In genomic region chr3:42229942-42230688, GRCh38 we compare ENCODE assay signal across 8 cellular contexts. TPM values are rescaled to one million over a fixed set of nuclear protein-coding genes. Genes with fewer than 3 reads are reported as not detected.
DNase-seq lines count a peak whose midpoint lies in the region; ATAC-seq and TF ChIP-seq lines count a peak whose summit lies in the region.

No MANE protein-coding gene starts in this region.

- ATAC-seq in GM21381 (IDR thresholded peaks at IDR 0.05; ENCODE audit: unreplicated experiment) (no peak), omental fat pad (ENCODE audit: low FRiP score) (no peak)

- no peaks in the 10 kb centered on the region for H3K36me3 ChIP-seq in breast epithelium

- intact Hi-C loops in MCF 10A (cut with micrococcal nuclease) (loop anchor here (1.0 to 2.0 kb wide), 3 partner anchors 213 to 317 kb away; no protein-coding TSS in a partner anchor), breast epithelium (cut with DNase I; ENCODE audit: low total_unique reads) (loop anchor here (5.0 kb wide), 1 partner anchor 323 kb away; no protein-coding TSS in a partner anchor)
- intact Hi-C loops in activated T-helper 1 cell treated with anti-CD3 and anti-CD28 coated beads, Interleukin-12 subunit alpha, Interleukin-12 subunit beta, Interleukin-2, Interleukin-4 antibody, amounts not matched to agents 30 ng/mL and 10 ng/mL and 1 ng/mL, durations not matched to agents 14 hours and 24 hours and 36 hours (cut with micrococcal nuclease): loop anchor here (1.0 kb wide), 1 partner anchor 213 kb away; no protein-coding TSS in a partner anchor

- no peaks in the 10 kb centered on the region for H3K9me3 Mint-ChIP-seq in MCF 10A (ENCODE audit: unreplicated experiment)
- H3K9me3 Mint-ChIP-seq in nephron progenitor cell: no peaks in the 10 kb centered on the region
- H3K9me3 Mint-ChIP-seq in activated T-helper 1 cell treated with anti-CD3 and anti-CD28 coated beads, Interleukin-12 subunit alpha, Interleukin-12 subunit beta, Interleukin-2, Interleukin-4 antibody, amounts not matched to agents 30 ng/mL and 10 ng/mL and 1 ng/mL, durations not matched to agents 14 hours and 24 hours and 36 hours: no peaks in the 10 kb centered on the region

- no peak for TF ChIP-seq POLR2A in breast epithelium (IDR thresholded peaks at IDR 0.05)

- H3K4me1 Mint-ChIP-seq in MCF 10A (ENCODE audit: insufficient read depth, unreplicated experiment) (peaks cover 5% of the 10 kb centered on the region), nephron progenitor cell (peaks cover 7% of the 10 kb centered on the region)
- no peaks in the 10 kb centered on the region for H3K4me1 Mint-ChIP-seq in activated T-helper 1 cell treated with anti-CD3 and anti-CD28 coated beads, Interleukin-12 subunit alpha, Interleukin-12 subunit beta, Interleukin-2, Interleukin-4 antibody, amounts not matched to agents 30 ng/mL and 10 ng/mL and 1 ng/mL, durations not matched to agents 14 hours and 24 hours and 36 hours (ENCODE audit: low read depth)

- POLR2A ChIA-PET in MCF 10A (lab: Yijun Ruan, JAX): interaction anchor here (0.8 kb wide), 1 partner anchor 211 kb away, joined by 3 read pairs; no protein-coding TSS in a partner anchor

- peaks cover 13% of the 10 kb centered on the region for H3K27me3 Mint-ChIP-seq in MCF 10A (ENCODE audit: insufficient read depth, unreplicated experiment)
- peaks cover 4% of the 10 kb centered on the region for H3K27me3 Mint-ChIP-seq in nephron progenitor cell (ENCODE audit: low read depth, poor library complexity)
- peaks cover 6% of the 10 kb centered on the region for H3K27me3 Mint-ChIP-seq in activated T-helper 1 cell treated with anti-CD3 and anti-CD28 coated beads, Interleukin-12 subunit alpha, Interleukin-12 subunit beta, Interleukin-2, Interleukin-4 antibody, amounts not matched to agents 30 ng/mL and 10 ng/mL and 1 ng/mL, durations not matched to agents 14 hours and 24 hours and 36 hours (ENCODE audit: insufficient read depth)

- H3K4me3 ChIP-seq in breast epithelium: peak overlapping the region in 1 of 3 donors; percentile 43

- H3K4me3 Mint-ChIP-seq in MCF 10A (ENCODE audit: unreplicated experiment) (no peak overlapping the region), nephron progenitor cell (no peak overlapping the region)
- H3K4me3 Mint-ChIP-seq in activated T-helper 1 cell treated with anti-CD3 and anti-CD28 coated beads, Interleukin-12 subunit alpha, Interleukin-12 subunit beta, Interleukin-2, Interleukin-4 antibody, amounts not matched to agents 30 ng/mL and 10 ng/mL and 1 ng/mL, durations not matched to agents 14 hours and 24 hours and 36 hours: no peak overlapping the region

- H3K27ac Mint-ChIP-seq in MCF 10A (ENCODE audit: low read depth, unreplicated experiment): no peak overlapping the region
- no peak overlapping the region for H3K27ac Mint-ChIP-seq in nephron progenitor cell
- no peak overlapping the region for H3K27ac Mint-ChIP-seq in activated T-helper 1 cell treated with anti-CD3 and anti-CD28 coated beads, Interleukin-12 subunit alpha, Interleukin-12 subunit beta, Interleukin-2, Interleukin-4 antibody, amounts not matched to agents 30 ng/mL and 10 ng/mL and 1 ng/mL, durations not matched to agents 14 hours and 24 hours and 36 hours

- no peaks in the 10 kb centered on the region for H3K4me1 ChIP-seq in breast epithelium

- DNase-seq in MCF 10A (ENCODE audit: unreplicated experiment) (peak; percentile 50), breast epithelium (ENCODE audit: low spot score in 2 of 2) (no peak), NCI-H82 treated with DMSO at 0.1 percent for 48 hours (lab: John Stamatoyannopoulos, UW; ENCODE audit: unreplicated experiment) (peak; percentile 28), dermis microvascular lymphatic vessel endothelial cell (ENCODE audit: low read depth in 2 of 2) (peak; percentile 11 to 52), nephron progenitor cell (peak; percentile 16), omental fat pad (ENCODE audit: low spot score) (no peak)
- DNase-seq in activated T-helper 1 cell treated with anti-CD3 and anti-CD28 coated beads, Interleukin-12 subunit alpha, Interleukin-12 subunit beta, Interleukin-2, Interleukin-4 antibody, amounts not matched to agents 30 ng/mL and 10 ng/mL and 1 ng/mL, durations not matched to agents 14 hours and 24 hours and 36 hours (ENCODE audit: low spot score): no peak

- CTCF ChIA-PET in MCF 10A (lab: Yijun Ruan, JAX): interaction anchor here (0.6 to 3.6 kb wide), 47 partner anchors 9 to 706 kb away, joined by 3 to 33 read pairs (median 4); partner anchors contain the start of gene VIPR1

- H3K36me3 Mint-ChIP-seq in MCF 10A (ENCODE audit: insufficient read depth, unreplicated experiment) (no peaks in the 10 kb centered on the region), nephron progenitor cell (ENCODE audit: low read depth) (peaks cover 14% of the 10 kb centered on the region)
- H3K36me3 Mint-ChIP-seq in activated T-helper 1 cell treated with anti-CD3 and anti-CD28 coated beads, Interleukin-12 subunit alpha, Interleukin-12 subunit beta, Interleukin-2, Interleukin-4 antibody, amounts not matched to agents 30 ng/mL and 10 ng/mL and 1 ng/mL, durations not matched to agents 14 hours and 24 hours and 36 hours (ENCODE audit: low read depth): peaks cover 3% of the 10 kb centered on the region

- no TSS peak for BruUV-seq in MCF 10A (replicated peaks; lab: Mats Ljungman, UMichigan)

- TF ChIP-seq CTCF in MCF 10A (IDR thresholded peaks at IDR 0.05; ENCODE audit: unreplicated experiment): peak; percentile 65
- peak in 1 of 3 donors; percentile 55 for TF ChIP-seq CTCF in breast epithelium (IDR thresholded peaks at IDR 0.05)
- TF ChIP-seq CTCF in nephron progenitor cell (IDR thresholded peaks at IDR 0.05): peak; percentile 51
- TF ChIP-seq CTCF in omental fat pad (IDR thresholded peaks at IDR 0.05): peak in 1 of 3 donors; percentile 6

- no peaks in the 10 kb centered on the region for H3K27me3 ChIP-seq in breast epithelium

- no peaks in the 10 kb centered on the region for H3K9me3 ChIP-seq in breast epithelium

- H3K27ac ChIP-seq in breast epithelium: no peak overlapping the region

RNA-seq across cellular contexts. Expression of gene CCK, which starts 35.9 kb away (rescaled TPM):
- total RNA-seq in MCF 10A (2022) (not detected in 2 replicates), breast epithelium (not detected), dermis microvascular lymphatic vessel endothelial cell (not detected in 2 replicates), omental fat pad (1 to 10 TPM in 1 of 4 donors, not detected in 3; 1.6 TPM)
- total RNA-seq in activated T-helper 1 cell treated with anti-CD3 and anti-CD28 coated beads, Interleukin-12 subunit alpha, Interleukin-12 subunit beta, Interleukin-2, Interleukin-4 antibody, amounts not matched to agents 30 ng/mL and 10 ng/mL and 1 ng/mL, durations not matched to agents 14 hours and 24 hours and 36 hours: not detected in 2 replicates

Comparison
In these comparisons a context has a peak if more than half of its experiments do, and no peak if none do; other contexts are left out.
1. DNase-seq: peak in MCF 10A (single experiment), NCI-H82 treated with DMSO at 0.1 percent for 48 hours (single experiment), dermis microvascular lymphatic vessel endothelial cell (2 of 2) and nephron progenitor cell (single experiment); none in breast epithelium (0 of 2), activated T-helper 1 cell treated with anti-CD3 and anti-CD28 coated beads, Interleukin-12 subunit alpha, Interleukin-12 subunit beta, Interleukin-2, Interleukin-4 antibody, amounts not matched to agents 30 ng/mL and 10 ng/mL and 1 ng/mL, durations not matched to agents 14 hours and 24 hours and 36 hours (single experiment) and omental fat pad (single experiment).